In the genomic region with DNA sequence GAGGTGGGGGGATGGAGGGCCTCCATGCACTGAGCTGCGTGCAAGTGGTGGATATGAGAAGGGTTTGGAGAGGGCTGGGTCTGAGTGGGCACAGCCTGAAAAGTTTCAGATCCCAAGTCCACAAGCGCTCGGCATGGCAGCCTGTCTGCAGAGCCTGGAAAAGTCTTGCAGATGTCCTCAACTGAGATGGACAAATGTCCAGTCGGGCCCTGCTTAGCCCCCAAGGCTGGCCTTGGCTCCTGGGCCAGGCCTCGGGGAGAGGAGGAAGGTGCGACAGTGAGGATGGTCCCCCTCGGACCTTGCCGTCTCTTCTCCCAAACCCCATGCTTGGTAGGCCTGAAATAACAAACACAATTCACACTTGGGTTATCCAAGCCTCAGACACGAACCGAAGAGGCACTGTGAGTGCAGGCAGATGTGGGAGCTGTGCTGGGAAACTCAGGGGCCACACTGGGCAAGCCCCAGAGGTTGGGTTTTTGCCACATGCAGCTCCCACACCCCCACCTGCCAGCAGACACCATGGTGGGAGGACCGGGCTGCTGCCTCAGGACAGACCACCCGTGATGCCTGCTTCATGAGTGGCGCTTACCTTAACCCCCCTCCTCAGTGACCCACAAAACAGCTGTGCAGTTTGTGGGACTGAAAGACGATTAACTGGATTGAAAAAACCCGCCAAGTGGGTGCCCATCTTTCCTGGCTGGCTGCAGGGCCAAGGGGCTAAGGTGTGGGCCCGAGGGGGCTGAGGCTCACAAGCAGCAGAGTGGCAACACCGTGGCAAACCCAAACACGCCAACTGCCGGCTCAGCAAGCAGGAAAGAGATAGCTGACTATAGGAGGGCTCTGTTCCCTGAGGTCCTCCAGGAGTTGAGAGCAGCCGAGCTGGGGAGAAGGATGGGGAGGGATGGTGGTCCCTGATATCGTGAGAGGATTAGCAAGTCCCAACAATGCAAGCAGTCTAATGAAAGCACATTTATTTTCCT, we compare ENCODE assay signal across 14 cellular contexts.
"Had no signal": no experiment of that assay in that cellular context is flagged by ENCODE, and none has a peak within 500 bp of the region (broad histone marks: within the 10 kb centered on the region; RNA-seq: fewer than 3 reads in every experiment).

No MANE protein-coding gene starts in this region.

- H3K9me3 ChIP-seq: ascending aorta, gastrocnemius medialis, left lung, sigmoid colon, tibial nerve had no signal

- H3K4me1 ChIP-seq: gastrocnemius medialis had no signal

- H3K27ac ChIP-seq: ascending aorta, epithelial cell of prostate, gastrocnemius medialis, left lung had no signal

- ATAC-seq: activated T-helper 17 cell treated with anti-CD3 and anti-CD28 coated beads, Interleukin-2, amount 50 U/mL, for 72 hours; effector memory CD8-positive, alpha-beta T cell; gastrocnemius medialis; left lung; stimulated activated memory B cell treated with anti-CD40 and anti-IgM and Interleukin-4, amounts not matched to agents 10 μg/mL and 1 μg/mL and 100 μg/mL, for 72 hours had no signal

- H3K27me3 Mint-ChIP-seq: activated T-helper 17 cell treated with anti-CD3 and anti-CD28 coated beads, Interleukin-2, amount 50 U/mL, for 72 hours; effector memory CD8-positive, alpha-beta T cell; stimulated activated memory B cell treated with anti-CD40 and anti-IgM and Interleukin-4, amounts not matched to agents 10 μg/mL and 1 μg/mL and 100 μg/mL, for 72 hours had no signal

- H3K27me3 ChIP-seq: ascending aorta, gastrocnemius medialis, left lung, sigmoid colon, tibial nerve had no signal

- H3K27ac Mint-ChIP-seq: activated T-helper 17 cell treated with anti-CD3 and anti-CD28 coated beads, Interleukin-2, amount 50 U/mL, for 72 hours; effector memory CD8-positive, alpha-beta T cell had no signal

- DNase-seq: activated naive CD4-positive, alpha-beta T cell treated with Interleukin-2 at 50 U/mL for 16 hours; dermis blood vessel endothelial cell; effector memory CD8-positive, alpha-beta T cell; gastrocnemius medialis; sigmoid colon; stimulated activated CD4-positive, alpha-beta T cell treated with anti-CD3 and anti-CD28 coated beads, Interleukin-2, amount 100 ng/mL, for 48 hours; substantia nigra; T-helper 9 cell had no signal

- H3K4me3 ChIP-seq: ascending aorta, gastrocnemius medialis, left lung, sigmoid colon, tibial nerve had no signal

- H3K4me3 Mint-ChIP-seq: activated T-helper 17 cell treated with anti-CD3 and anti-CD28 coated beads, Interleukin-2, amount 50 U/mL, for 72 hours; effector memory CD8-positive, alpha-beta T cell; stimulated activated memory B cell treated with anti-CD40 and anti-IgM and Interleukin-4, amounts not matched to agents 10 μg/mL and 1 μg/mL and 100 μg/mL, for 72 hours had no signal
